In the genomic region with DNA sequence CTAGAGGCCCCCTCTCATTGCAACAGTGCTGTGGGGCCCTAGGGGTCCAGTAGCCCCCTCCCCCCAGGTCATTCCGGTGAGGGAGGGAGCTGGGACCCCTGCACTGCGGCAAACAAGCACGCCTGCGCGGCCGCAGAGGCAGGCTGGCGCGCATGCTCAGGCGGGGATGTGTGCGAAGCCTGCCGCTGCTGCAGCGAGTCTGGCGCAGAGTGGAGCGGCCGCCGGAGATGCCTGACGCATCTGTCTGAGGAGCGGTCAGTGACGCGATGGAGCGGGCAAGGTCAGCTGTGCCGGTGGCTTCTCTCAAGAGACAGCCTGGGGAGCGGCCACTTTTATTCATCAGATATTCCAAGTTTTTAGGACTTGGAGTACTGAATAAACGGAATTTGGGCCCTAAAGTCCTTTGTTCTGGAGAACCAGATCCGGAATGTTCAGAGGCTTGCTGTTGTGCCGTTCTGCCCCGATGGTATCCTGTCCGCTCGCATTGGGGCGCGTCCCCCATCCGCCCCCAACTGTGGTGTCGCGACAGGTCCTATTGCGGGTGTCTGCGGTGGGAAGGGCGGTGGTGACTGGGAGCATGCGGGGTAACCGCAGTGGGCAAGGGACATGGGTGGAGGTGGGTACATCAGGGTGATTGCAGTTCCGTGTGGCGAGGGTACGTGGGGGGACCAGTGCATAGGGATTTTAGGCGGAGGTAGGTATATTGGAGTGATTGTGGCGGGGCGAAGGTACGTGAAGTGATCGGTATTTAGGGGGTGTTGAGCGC, we compare ENCODE assay signal across 8 cellular contexts. TPM values are rescaled to one million over a fixed set of nuclear protein-coding genes. Genes with fewer than 3 reads are reported as not detected.
DNase-seq lines count a peak whose midpoint lies in the region; ATAC-seq and TF ChIP-seq lines count a peak whose summit lies in the region.

SNRPN (plus strand) TSS at position 205 of the 766 bp plus-strand sequence. CDS start 19,467 bp downstream, outside the sequence.
A gene with protein sequence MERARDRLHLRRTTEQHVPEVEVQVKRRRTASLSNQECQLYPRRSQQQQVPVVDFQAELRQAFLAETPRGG (plus strand): TSS at position 205 of the 766 bp plus-strand sequence. CDS start 62 bp downstream, at position 267.

- TF ChIP-seq CTCF in fibroblast of pulmonary artery (IDR thresholded peaks at IDR 0.05; ENCODE audit: low read length, missing control alignments): no peak

- no peaks in the 10 kb centered on the region for H3K9me3 Mint-ChIP-seq in activated T-helper 17 cell treated with anti-CD3 and anti-CD28 coated beads, Interleukin-2, amount 50 U/mL, for 72 hours
- H3K9me3 Mint-ChIP-seq in natural killer cell treated with Interleukin-12 subunit alpha and Interleukin-12 subunit beta and Interleukin-15 and Interleukin-18, amount 100 ng/mL, for 72 hours: no peaks in the 10 kb centered on the region

- DNase-seq in OCI-M1 (lab: John Stamatoyannopoulos, UW) (peak; percentile 43), fibroblast of pulmonary artery (ENCODE audit: low read depth) (peak; percentile 77), NCI-H2196 treated with DMSO at 0.1 percent for 48 hours (lab: John Stamatoyannopoulos, UW; ENCODE audit: unreplicated experiment) (no peak)
- peak; percentile 76 for DNase-seq in natural killer cell treated with Interleukin-12 subunit alpha and Interleukin-12 subunit beta and Interleukin-15 and Interleukin-18, amount 100 ng/mL, for 72 hours (ENCODE audit: low spot score)
- peak; percentile 20 to 70 (median 44) for DNase-seq in stimulated activated naive CD4-positive, alpha-beta T cell (lab: John Stamatoyannopoulos, UW)

- no peaks in the 10 kb centered on the region for H3K4me1 Mint-ChIP-seq in activated T-helper 17 cell treated with anti-CD3 and anti-CD28 coated beads, Interleukin-2, amount 50 U/mL, for 72 hours
- peaks cover 3 to 7% of the 10 kb centered on the region in 2 donors for H3K4me1 Mint-ChIP-seq in natural killer cell treated with Interleukin-12 subunit alpha and Interleukin-12 subunit beta and Interleukin-15 and Interleukin-18, amount 100 ng/mL, for 72 hours (ENCODE audit: low read depth in 2 of 2)

- ATAC-seq in GM18498 (IDR thresholded peaks at IDR 0.05; ENCODE audit: unreplicated experiment) (peak; percentile 67), HG03095 (IDR thresholded peaks at IDR 0.05; ENCODE audit: unreplicated experiment) (peak; percentile 72)
- ATAC-seq in activated T-helper 17 cell treated with anti-CD3 and anti-CD28 coated beads, Interleukin-2, amount 50 U/mL, for 72 hours (replicated peaks): peak; percentile 79
- ATAC-seq in natural killer cell treated with Interleukin-12 subunit alpha and Interleukin-12 subunit beta and Interleukin-15 and Interleukin-18, amount 100 ng/mL, for 72 hours: peak; percentile 85 to 86

- H3K36me3 Mint-ChIP-seq in activated T-helper 17 cell treated with anti-CD3 and anti-CD28 coated beads, Interleukin-2, amount 50 U/mL, for 72 hours (ENCODE audit: low read depth): peaks cover 16% of the 10 kb centered on the region
- peaks cover 5% of the 10 kb centered on the region for H3K36me3 Mint-ChIP-seq in natural killer cell treated with Interleukin-12 subunit alpha and Interleukin-12 subunit beta and Interleukin-15 and Interleukin-18, amount 100 ng/mL, for 72 hours

- peak within 1 kb of the TSS; percentile 93 for H3K4me3 ChIP-seq in fibroblast of pulmonary artery (replicated peaks; ENCODE audit: low read depth, low read length)

- peak within 1 kb of the TSS; percentile 89 for H3K4me3 Mint-ChIP-seq in activated T-helper 17 cell treated with anti-CD3 and anti-CD28 coated beads, Interleukin-2, amount 50 U/mL, for 72 hours
- peak within 1 kb of the TSS; percentile 93 for H3K4me3 Mint-ChIP-seq in natural killer cell treated with Interleukin-12 subunit alpha and Interleukin-12 subunit beta and Interleukin-15 and Interleukin-18, amount 100 ng/mL, for 72 hours

- H3K27me3 Mint-ChIP-seq in activated T-helper 17 cell treated with anti-CD3 and anti-CD28 coated beads, Interleukin-2, amount 50 U/mL, for 72 hours: no peaks in the 10 kb centered on the region
- H3K27me3 Mint-ChIP-seq in natural killer cell treated with Interleukin-12 subunit alpha and Interleukin-12 subunit beta and Interleukin-15 and Interleukin-18, amount 100 ng/mL, for 72 hours: no peaks in the 10 kb centered on the region

- H3K27ac Mint-ChIP-seq in activated T-helper 17 cell treated with anti-CD3 and anti-CD28 coated beads, Interleukin-2, amount 50 U/mL, for 72 hours: peak within 1 kb of the TSS; percentile 86
- peak within 1 kb of the TSS; percentile 87 to 91 for H3K27ac Mint-ChIP-seq in natural killer cell treated with Interleukin-12 subunit alpha and Interleukin-12 subunit beta and Interleukin-15 and Interleukin-18, amount 100 ng/mL, for 72 hours

RNA-seq across cellular contexts. Expression of gene SNRPN, which starts in this region (rescaled TPM):
- total RNA-seq in activated T-helper 17 cell treated with anti-CD3 and anti-CD28 coated beads, Interleukin-2, amount 50 U/mL, for 72 hours: 10 to 100 TPM; 38.5 to 43.5 TPM
- total RNA-seq in natural killer cell treated with Interleukin-12 subunit alpha and Interleukin-12 subunit beta and Interleukin-15 and Interleukin-18, amount 100 ng/mL, for 72 hours: 10 to 100 TPM; 29.9 to 40.5 TPM

RNA-seq across cellular contexts. Expression of the second gene that starts in this region (rescaled TPM):
- 10 to 100 TPM in 1 of 2 donors, 1 to 10 TPM in 1; 4.9 to 10.4 TPM for total RNA-seq in activated T-helper 17 cell treated with anti-CD3 and anti-CD28 coated beads, Interleukin-2, amount 50 U/mL, for 72 hours
- 10 to 100 TPM in 1 of 2 donors, 1 to 10 TPM in 1; 7.8 to 10.9 TPM for total RNA-seq in natural killer cell treated with Interleukin-12 subunit alpha and Interleukin-12 subunit beta and Interleukin-15 and Interleukin-18, amount 100 ng/mL, for 72 hours
